10 cellular contexts compared by ENCODE assay signal in the genomic region with DNA sequence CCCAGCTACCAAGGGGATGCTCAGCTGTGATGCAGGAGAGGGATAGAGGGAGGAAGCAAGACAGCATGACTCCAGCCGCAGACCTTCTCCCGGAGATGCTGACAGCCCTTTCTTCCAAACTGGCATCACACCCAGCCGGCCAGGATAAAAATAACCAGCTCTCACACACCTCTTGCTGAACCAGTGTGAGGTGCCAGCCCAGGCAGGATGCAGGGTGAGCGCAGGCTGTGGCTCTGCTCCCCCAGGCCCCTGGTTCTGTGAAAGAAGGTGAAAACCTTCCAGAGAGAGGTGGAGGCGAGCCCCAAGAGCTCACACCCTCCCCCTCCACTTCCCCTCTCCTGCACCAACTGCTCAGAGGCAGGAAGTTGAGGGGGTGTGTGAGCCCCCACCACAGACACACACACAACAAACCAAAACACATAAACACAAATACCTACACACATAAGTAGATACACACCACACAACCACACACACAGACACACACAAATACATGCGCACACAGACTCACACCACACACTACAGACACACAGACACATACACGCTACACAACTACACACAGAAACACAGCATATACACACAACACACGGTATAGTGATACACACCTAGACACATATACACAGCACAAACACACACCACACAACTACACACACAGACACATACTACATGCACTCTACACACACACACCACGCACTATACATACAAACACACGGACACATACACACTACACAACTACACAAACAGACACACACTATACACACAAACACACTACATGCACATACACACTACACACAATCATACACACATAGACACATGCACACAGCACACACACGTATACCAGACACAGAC. TPM values are rescaled to one million over a fixed set of nuclear protein-coding genes. Genes with fewer than 3 reads are reported as not detected.
DNase-seq lines count a peak whose midpoint lies in the region; ATAC-seq, FAIRE-seq and TF ChIP-seq lines count a peak whose summit lies in the region.
"Had no signal": no experiment of that assay in that cellular context is flagged by ENCODE, and none has a peak within 500 bp of the region (broad histone marks: within the 10 kb centered on the region; RNA-seq: fewer than 3 reads in every experiment).

No MANE protein-coding gene starts in this region.

- no peak for DNase-seq in A549 (ENCODE audit: low read depth in 1 of 2, low spot score in 1 of 2)
- no peak for DNase-seq in HTR-8/SVneo (ENCODE audit: insufficient read length, low spot score)
- DNase-seq in endodermal cell: peak; percentile 49
- DNase-seq in vagina (ENCODE audit: extremely low spot score in 2 of 2): peak; percentile 49 to 70
- no peak for DNase-seq in NCI-H526 (lab: John Stamatoyannopoulos, UW)
- no peak for DNase-seq in type B pancreatic cell (ENCODE audit: extremely low spot score, unreplicated experiment)
- no peak for DNase-seq in NCI-H2171 (lab: John Stamatoyannopoulos, UW)

- H3K4me1 Mint-ChIP-seq in endodermal cell (no peaks in the 10 kb centered on the region), type B pancreatic cell (ENCODE audit: unreplicated experiment) (no peaks in the 10 kb centered on the region)

- H3K9ac ChIP-seq in endodermal cell (ENCODE audit: extremely low read depth, low read length, poor library complexity, severe bottlenecking): no peak overlapping the region

- H3K27ac ChIP-seq in A549 (no peak overlapping the region), endodermal cell (ENCODE audit: low read depth, low read length) (no peak overlapping the region), vagina (peak overlapping the region; percentile 21)

- H3K9me3 ChIP-seq in A549 (no peaks in the 10 kb centered on the region), endodermal cell (ENCODE audit: control insufficient read depth, low read length) (no peaks in the 10 kb centered on the region), vagina (no peaks in the 10 kb centered on the region)

- no peak overlapping the region for H3K4me2 ChIP-seq in A549

- 66% methylated on average over 9 of the region's 11 CpGs for WGBS in A549 (ENCODE audit: missing lambda C conversion rate)
- 89 to 92% methylated on average over 3 to 10 of the region's 11 CpGs for WGBS in endodermal cell (ENCODE audit: insufficient coverage in 1 of 2, insufficient read length in 1 of 2), 2 experiments

- H3K36me3 ChIP-seq in endodermal cell (ENCODE audit: control insufficient read depth, insufficient read depth, low read length) (no peaks in the 10 kb centered on the region), vagina (no peaks in the 10 kb centered on the region)

- H3K27me3 ChIP-seq in endodermal cell (ENCODE audit: control insufficient read depth, insufficient read depth, low read length, poor library complexity, severe bottlenecking) (no peaks in the 10 kb centered on the region), vagina (no peaks in the 10 kb centered on the region)

- H3K4me1 ChIP-seq in A549 (no peaks in the 10 kb centered on the region; the same call in 2 of the 3 replicates), endodermal cell (ENCODE audit: control insufficient read depth, insufficient read depth, low read length) (no peaks in the 10 kb centered on the region), vagina (peaks cover 20% of the 10 kb centered on the region)

- H3K27me3 Mint-ChIP-seq in endodermal cell (ENCODE audit: insufficient read depth): peaks cover 5% of the 10 kb centered on the region
- H3K27me3 Mint-ChIP-seq in type B pancreatic cell: peaks cover 4% of the 10 kb centered on the region

- no peak for TF ChIP-seq RAD21 in A549 (conservative IDR thresholded peaks at IDR 0.05 in 1 of 2, IDR thresholded peaks at IDR 0.05 in 1 of 2)

- H3K4me3 Mint-ChIP-seq in endodermal cell (no peak overlapping the region), type B pancreatic cell (no peak overlapping the region)

- FAIRE-seq in A549 (lab: Jason Lieb, UNC): no peak
- FAIRE-seq in HTR-8/SVneo (lab: Jason Lieb, UNC): peak; percentile 97
- FAIRE-seq: G401.6 had no signal

- CTCF ChIA-PET in A549 (lab: Yijun Ruan, JAX): interaction anchor here (0.6 to 1.1 kb wide), 2 partner anchors 9 to 1902 kb away, joined by 3 read pairs; no protein-coding TSS in a partner anchor

- H3K4me3 ChIP-seq in A549 (no peak overlapping the region), endodermal cell (ENCODE audit: low read length) (no peak overlapping the region), vagina (no peak overlapping the region)

- intact Hi-C loops in vagina (cut with DNase I): no loop called here

- H3K36me3 Mint-ChIP-seq in endodermal cell (ENCODE audit: low read depth) (no peaks in the 10 kb centered on the region), type B pancreatic cell (no peaks in the 10 kb centered on the region)

- H3K27ac Mint-ChIP-seq in endodermal cell: no peak overlapping the region
- H3K27ac Mint-ChIP-seq in type B pancreatic cell: no peak overlapping the region

- TF ChIP-seq CTCF in A549 (IDR thresholded peaks at IDR 0.05): no peak
- TF ChIP-seq CTCF in endodermal cell (conservative IDR thresholded peaks at IDR 0.05): no peak
- TF ChIP-seq CTCF in vagina (IDR thresholded peaks at IDR 0.05): no peak
- no peak for TF ChIP-seq CTCF in type B pancreatic cell (conservative IDR thresholded peaks at IDR 0.05)

- TF ChIP-seq POLR2A in A549 (IDR thresholded peaks at IDR 0.05; ENCODE audit: low read length) (no peak), vagina (IDR thresholded peaks at IDR 0.05) (no peak)

- POLR2A ChIA-PET in A549 (lab: Yijun Ruan, JAX): no interaction called here

- TF ChIP-seq EP300 in A549 (IDR thresholded peaks at IDR 0.05): no peak

- H3K9me3 Mint-ChIP-seq in endodermal cell (peaks cover 19% of the 10 kb centered on the region), type B pancreatic cell (no peaks in the 10 kb centered on the region)

- ATAC-seq in A549 (peak; percentile 33; a peak in 3 of 6 replicates), GM19351 (IDR thresholded peaks at IDR 0.05; ENCODE audit: unreplicated experiment) (peak; percentile 51)

TF ChIP-seq in A549, 52 proteins besides CTCF, POLR2A, EP300 and RAD21 (continues in another document):
- TF ChIP-seq NFE2L2 (conservative IDR thresholded peaks at IDR 0.05; ENCODE audit: low read length) (no peak), FOSL2 (IDR thresholded peaks at IDR 0.05) (no peak), FOSL2 (CRISPR knock-in tag; IDR thresholded peaks at IDR 0.05) (no peak), EHF (CRISPR knock-in tag; IDR thresholded peaks at IDR 0.05) (no peak), ZNF302 (CRISPR knock-in tag; IDR thresholded peaks at IDR 0.05) (no peak), MYC (IDR thresholded peaks at IDR 0.05; ENCODE audit: borderline replicate concordance, low read length) (no peak), USF2 (IDR thresholded peaks at IDR 0.05) (no peak), CHD2 (IDR thresholded peaks at IDR 0.05; ENCODE audit: low read length, partially characterized antibody) (no peak), SREBF2 (IDR thresholded peaks at IDR 0.05) (no peak), RNF2 (IDR thresholded peaks at IDR 0.05; ENCODE audit: borderline replicate concordance, low read depth) (no peak)

RNA-seq across cellular contexts. Expression of gene GPR15LG, which starts 4.2 kb away (rescaled TPM):
- not detected in 2 replicates for polyA plus RNA-seq in A549 (2011; rRNA removed)
- polyA plus RNA-seq in A549 (2012; cell fraction: cytosol; rRNA removed): not detected in 2 replicates
- polyA plus RNA-seq in A549 (2012; cell fraction: nucleus; rRNA removed): not detected in 2 replicates
- not detected in 3 replicates for polyA plus RNA-seq in A549 (2017; fragmentation: RNase III; extraction: RNeasy Plus Mini Kit Qiagen cat#74134 plus additional on column Dnase treatment)
- not detected in 2 replicates for polyA minus RNA-seq in A549 (2011; rRNA and poly(A)+ RNA removed)
- total RNA-seq in endodermal cell: not detected
- polyA plus RNA-seq in endodermal cell (2013, experiment 1 of 2): not detected
- not detected for polyA plus RNA-seq in endodermal cell (2013, experiment 2 of 2)
- 98.0 TPM for total RNA-seq in vagina
- total RNA-seq in type B pancreatic cell (ENCODE audit: low replicate concordance): 0.70 and 0.98 TPM in 2 replicates
- total RNA-seq: glomerular endothelial cell had no signal

RNA-seq across cellular contexts. Expression of gene CDHR1, which starts 16.6 kb away (rescaled TPM):
- 0.04 and 0.05 TPM in 2 replicates for polyA plus RNA-seq in A549 (2011; rRNA removed)
- polyA plus RNA-seq in A549 (2012; cell fraction: cytosol; rRNA removed): 0.05 and 0.12 TPM in 2 replicates
- polyA plus RNA-seq in A549 (2012; cell fraction: nucleus; rRNA removed): 0.22 and 0.28 TPM in 2 replicates
- polyA plus RNA-seq in A549 (2017; fragmentation: RNase III; extraction: RNeasy Plus Mini Kit Qiagen cat#74134 plus additional on column Dnase treatment): 0.03 to 0.10 TPM (median 0.09 TPM) in 3 replicates
- 0.29 TPM in 1 of 2 replicates, not detected in the other for polyA minus RNA-seq in A549 (2011; rRNA and poly(A)+ RNA removed)
- 1 to 10 TPM in 1 of 2 donors, under 1 TPM in 1; 0.77 to 4.1 TPM for total RNA-seq in endodermal cell
- polyA plus RNA-seq in endodermal cell (2013, experiment 1 of 2): 1.7 TPM
- polyA plus RNA-seq in endodermal cell (2013, experiment 2 of 2): 1.8 TPM
- 6.4 TPM for total RNA-seq in vagina
- 0.41 and 0.93 TPM in 2 replicates for total RNA-seq in type B pancreatic cell (ENCODE audit: low replicate concordance)

RNA-seq across cellular contexts. Expression of gene GHITM, which starts 38.5 kb away (rescaled TPM):
- polyA plus RNA-seq in A549 (2011; rRNA removed) (309 and 360 TPM in 2 replicates), A549 (2017; fragmentation: RNase III; extraction: RNeasy Plus Mini Kit Qiagen cat#74134 plus additional on column Dnase treatment) (212 to 225 TPM (median 220 TPM) in 3 replicates)
- polyA plus RNA-seq in A549 (2012; cell fraction: cytosol; rRNA removed): 134 and 160 TPM in 2 replicates
- 60.2 and 88.5 TPM in 2 replicates for polyA plus RNA-seq in A549 (2012; cell fraction: nucleus; rRNA removed)
- 136 and 181 TPM in 2 replicates for polyA minus RNA-seq in A549 (2011; rRNA and poly(A)+ RNA removed)
- total RNA-seq in endodermal cell (10 to 100 TPM; 84.5 to 85.8 TPM), vagina (87.9 TPM), type B pancreatic cell (ENCODE audit: low replicate concordance) (114 and 135 TPM in 2 replicates)
- 98.4 TPM for polyA plus RNA-seq in endodermal cell (2013, experiment 1 of 2)
- 85.6 TPM for polyA plus RNA-seq in endodermal cell (2013, experiment 2 of 2)

RNA-seq across cellular contexts. Expression of gene LRIT2, which starts 47.6 kb away (rescaled TPM):
- polyA plus RNA-seq in A549 (2011; rRNA removed) (not detected in 2 replicates), A549 (2017; fragmentation: RNase III; extraction: RNeasy Plus Mini Kit Qiagen cat#74134 plus additional on column Dnase treatment) (not detected in 3 replicates)
- polyA plus RNA-seq in A549 (2012; cell fraction: cytosol; rRNA removed): not detected in 2 replicates
- not detected in 2 replicates for polyA plus RNA-seq in A549 (2012; cell fraction: nucleus; rRNA removed)
- polyA minus RNA-seq in A549 (2011; rRNA and poly(A)+ RNA removed): not detected in 2 replicates
- total RNA-seq in endodermal cell (not detected), vagina (not detected), type B pancreatic cell (ENCODE audit: low replicate concordance) (not detected in 2 replicates)
- not detected for polyA plus RNA-seq in endodermal cell (2013, experiment 1 of 2)
- not detected for polyA plus RNA-seq in endodermal cell (2013, experiment 2 of 2)
- total RNA-seq: glomerular endothelial cell had no signal

Comparison
In these comparisons a context has a peak if more than half of its experiments do, and no peak if none do; other contexts are left out.
1. DNase-seq: peak in endodermal cell (single experiment) and vagina (2 of 2); none in A549 (0 of 2), HTR-8/SVneo (single experiment), NCI-H526 (0 of 2), type B pancreatic cell (single experiment) and NCI-H2171 (single experiment).
2. RNA of gene GPR15LG, which starts 4.2 kb away (total RNA-seq): 98.0 TPM in vagina (single experiment); 0.70 to 0.98 TPM in type B pancreatic cell and not detected in endodermal cell; every median in the first group is over 10 times any median in the second.